Comparison of ENCODE assay signal across 1 cellular context in the genomic region with DNA sequence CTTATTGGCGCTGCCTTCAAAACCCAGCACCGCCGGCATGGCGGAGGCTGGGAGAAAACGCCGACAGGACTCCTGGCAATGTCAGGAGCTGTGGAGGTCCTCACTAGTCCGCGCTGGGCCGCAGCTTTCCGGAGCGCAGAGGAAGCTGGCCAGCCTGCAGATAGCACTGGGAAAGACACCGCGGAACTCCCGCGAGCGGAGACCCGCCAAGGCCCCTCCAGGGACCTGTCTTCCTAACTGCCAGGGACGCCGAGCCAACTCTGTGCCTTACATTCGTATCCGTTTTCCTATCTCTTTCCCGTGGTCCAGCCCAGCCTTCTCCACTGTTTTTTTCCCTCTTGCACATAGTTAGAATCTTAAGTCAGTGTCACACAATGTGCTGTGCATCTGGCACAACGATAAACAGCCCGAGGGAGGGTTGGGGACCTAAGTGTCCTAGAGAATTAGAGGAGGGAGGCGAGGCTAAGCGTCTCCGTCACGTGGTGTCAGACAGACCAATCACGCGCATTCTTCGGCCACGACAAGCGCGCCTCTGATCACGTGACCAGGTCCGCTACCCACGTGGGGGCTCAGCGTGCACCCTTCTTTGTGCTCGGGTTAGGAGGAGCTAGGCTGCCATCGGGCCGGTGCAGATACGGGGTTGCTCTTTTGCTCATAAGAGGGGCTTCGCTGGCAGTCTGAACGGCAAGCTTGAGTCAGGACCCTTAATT.
TF ChIP-seq lines count a peak whose summit lies in the region.

A gene (plus strand): TSS at position 582 of the 710 bp plus-strand sequence. CDS start 420 bp downstream, outside the sequence.
A gene (minus strand): TSS at position 168 of the 710 bp plus-strand sequence. CDS start 129 bp downstream, at position 39.

TF ChIP-seq in K562, 482 proteins besides CTCF, POLR2A, EP300 and RAD21 (continued from another document and continues in another):
- peak; percentile 46 for TF ChIP-seq TAL1 (IDR thresholded peaks at IDR 0.05)
- TF ChIP-seq, protein P1, sequence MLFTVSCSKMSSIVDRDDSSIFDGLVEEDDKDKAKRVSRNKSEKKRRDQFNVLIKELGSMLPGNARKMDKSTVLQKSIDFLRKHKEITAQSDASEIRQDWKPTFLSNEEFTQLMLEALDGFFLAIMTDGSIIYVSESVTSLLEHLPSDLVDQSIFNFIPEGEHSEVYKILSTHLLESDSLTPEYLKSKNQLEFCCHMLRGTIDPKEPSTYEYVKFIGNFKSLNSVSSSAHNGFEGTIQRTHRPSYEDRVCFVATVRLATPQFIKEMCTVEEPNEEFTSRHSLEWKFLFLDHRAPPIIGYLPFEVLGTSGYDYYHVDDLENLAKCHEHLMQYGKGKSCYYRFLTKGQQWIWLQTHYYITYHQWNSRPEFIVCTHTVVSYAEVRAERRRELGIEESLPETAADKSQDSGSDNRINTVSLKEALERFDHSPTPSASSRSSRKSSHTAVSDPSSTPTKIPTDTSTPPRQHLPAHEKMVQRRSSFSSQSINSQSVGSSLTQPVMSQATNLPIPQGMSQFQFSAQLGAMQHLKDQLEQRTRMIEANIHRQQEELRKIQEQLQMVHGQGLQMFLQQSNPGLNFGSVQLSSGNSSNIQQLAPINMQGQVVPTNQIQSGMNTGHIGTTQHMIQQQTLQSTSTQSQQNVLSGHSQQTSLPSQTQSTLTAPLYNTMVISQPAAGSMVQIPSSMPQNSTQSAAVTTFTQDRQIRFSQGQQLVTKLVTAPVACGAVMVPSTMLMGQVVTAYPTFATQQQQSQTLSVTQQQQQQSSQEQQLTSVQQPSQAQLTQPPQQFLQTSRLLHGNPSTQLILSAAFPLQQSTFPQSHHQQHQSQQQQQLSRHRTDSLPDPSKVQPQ (CRISPR knock-in tag; IDR thresholded peaks at IDR 0.05; ENCODE audit: borderline replicate concordance): peak; percentile 81; the same call in 1 of the 2 replicates
- TF ChIP-seq, protein P2, sequence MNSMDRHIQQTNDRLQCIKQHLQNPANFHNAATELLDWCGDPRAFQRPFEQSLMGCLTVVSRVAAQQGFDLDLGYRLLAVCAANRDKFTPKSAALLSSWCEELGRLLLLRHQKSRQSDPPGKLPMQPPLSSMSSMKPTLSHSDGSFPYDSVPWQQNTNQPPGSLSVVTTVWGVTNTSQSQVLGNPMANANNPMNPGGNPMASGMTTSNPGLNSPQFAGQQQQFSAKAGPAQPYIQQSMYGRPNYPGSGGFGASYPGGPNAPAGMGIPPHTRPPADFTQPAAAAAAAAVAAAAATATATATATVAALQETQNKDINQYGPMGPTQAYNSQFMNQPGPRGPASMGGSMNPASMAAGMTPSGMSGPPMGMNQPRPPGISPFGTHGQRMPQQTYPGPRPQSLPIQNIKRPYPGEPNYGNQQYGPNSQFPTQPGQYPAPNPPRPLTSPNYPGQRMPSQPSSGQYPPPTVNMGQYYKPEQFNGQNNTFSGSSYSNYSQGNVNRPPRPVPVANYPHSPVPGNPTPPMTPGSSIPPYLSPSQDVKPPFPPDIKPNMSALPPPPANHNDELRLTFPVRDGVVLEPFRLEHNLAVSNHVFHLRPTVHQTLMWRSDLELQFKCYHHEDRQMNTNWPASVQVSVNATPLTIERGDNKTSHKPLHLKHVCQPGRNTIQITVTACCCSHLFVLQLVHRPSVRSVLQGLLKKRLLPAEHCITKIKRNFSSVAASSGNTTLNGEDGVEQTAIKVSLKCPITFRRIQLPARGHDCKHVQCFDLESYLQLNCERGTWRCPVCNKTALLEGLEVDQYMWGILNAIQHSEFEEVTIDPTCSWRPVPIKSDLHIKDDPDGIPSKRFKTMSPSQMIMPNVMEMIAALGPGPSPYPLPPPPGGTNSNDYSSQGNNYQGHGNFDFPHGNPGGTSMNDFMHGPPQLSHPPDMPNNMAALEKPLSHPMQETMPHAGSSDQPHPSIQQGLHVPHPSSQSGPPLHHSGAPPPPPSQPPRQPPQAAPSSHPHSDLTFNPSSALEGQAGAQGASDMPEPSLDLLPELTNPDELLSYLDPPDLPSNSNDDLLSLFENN (IDR thresholded peaks at IDR 0.05; ENCODE audit: low read depth in 2 of 2, low read length in 2 of 2): no peak
- no peak for TF ChIP-seq EZH2 (IDR thresholded peaks at IDR 0.05; ENCODE audit: borderline replicate concordance, low read depth, low read length)
- TF ChIP-seq, protein P3, sequence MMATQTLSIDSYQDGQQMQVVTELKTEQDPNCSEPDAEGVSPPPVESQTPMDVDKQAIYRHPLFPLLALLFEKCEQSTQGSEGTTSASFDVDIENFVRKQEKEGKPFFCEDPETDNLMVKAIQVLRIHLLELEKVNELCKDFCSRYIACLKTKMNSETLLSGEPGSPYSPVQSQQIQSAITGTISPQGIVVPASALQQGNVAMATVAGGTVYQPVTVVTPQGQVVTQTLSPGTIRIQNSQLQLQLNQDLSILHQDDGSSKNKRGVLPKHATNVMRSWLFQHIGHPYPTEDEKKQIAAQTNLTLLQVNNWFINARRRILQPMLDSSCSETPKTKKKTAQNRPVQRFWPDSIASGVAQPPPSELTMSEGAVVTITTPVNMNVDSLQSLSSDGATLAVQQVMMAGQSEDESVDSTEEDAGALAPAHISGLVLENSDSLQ (IDR thresholded peaks at IDR 0.05): peak; percentile 36; the same call in 1 of the 2 replicates
- no peak; the same call in 1 of the 2 replicates for TF ChIP-seq LCOR (CRISPR knock-in tag; IDR thresholded peaks at IDR 0.05)
- TF ChIP-seq ZNF197 (CRISPR knock-in tag; IDR thresholded peaks at IDR 0.05; ENCODE audit: low read depth): no peak
- TF ChIP-seq PHB2 (IDR thresholded peaks at IDR 0.05; ENCODE audit: low read depth): no peak
- TF ChIP-seq, protein P4, sequence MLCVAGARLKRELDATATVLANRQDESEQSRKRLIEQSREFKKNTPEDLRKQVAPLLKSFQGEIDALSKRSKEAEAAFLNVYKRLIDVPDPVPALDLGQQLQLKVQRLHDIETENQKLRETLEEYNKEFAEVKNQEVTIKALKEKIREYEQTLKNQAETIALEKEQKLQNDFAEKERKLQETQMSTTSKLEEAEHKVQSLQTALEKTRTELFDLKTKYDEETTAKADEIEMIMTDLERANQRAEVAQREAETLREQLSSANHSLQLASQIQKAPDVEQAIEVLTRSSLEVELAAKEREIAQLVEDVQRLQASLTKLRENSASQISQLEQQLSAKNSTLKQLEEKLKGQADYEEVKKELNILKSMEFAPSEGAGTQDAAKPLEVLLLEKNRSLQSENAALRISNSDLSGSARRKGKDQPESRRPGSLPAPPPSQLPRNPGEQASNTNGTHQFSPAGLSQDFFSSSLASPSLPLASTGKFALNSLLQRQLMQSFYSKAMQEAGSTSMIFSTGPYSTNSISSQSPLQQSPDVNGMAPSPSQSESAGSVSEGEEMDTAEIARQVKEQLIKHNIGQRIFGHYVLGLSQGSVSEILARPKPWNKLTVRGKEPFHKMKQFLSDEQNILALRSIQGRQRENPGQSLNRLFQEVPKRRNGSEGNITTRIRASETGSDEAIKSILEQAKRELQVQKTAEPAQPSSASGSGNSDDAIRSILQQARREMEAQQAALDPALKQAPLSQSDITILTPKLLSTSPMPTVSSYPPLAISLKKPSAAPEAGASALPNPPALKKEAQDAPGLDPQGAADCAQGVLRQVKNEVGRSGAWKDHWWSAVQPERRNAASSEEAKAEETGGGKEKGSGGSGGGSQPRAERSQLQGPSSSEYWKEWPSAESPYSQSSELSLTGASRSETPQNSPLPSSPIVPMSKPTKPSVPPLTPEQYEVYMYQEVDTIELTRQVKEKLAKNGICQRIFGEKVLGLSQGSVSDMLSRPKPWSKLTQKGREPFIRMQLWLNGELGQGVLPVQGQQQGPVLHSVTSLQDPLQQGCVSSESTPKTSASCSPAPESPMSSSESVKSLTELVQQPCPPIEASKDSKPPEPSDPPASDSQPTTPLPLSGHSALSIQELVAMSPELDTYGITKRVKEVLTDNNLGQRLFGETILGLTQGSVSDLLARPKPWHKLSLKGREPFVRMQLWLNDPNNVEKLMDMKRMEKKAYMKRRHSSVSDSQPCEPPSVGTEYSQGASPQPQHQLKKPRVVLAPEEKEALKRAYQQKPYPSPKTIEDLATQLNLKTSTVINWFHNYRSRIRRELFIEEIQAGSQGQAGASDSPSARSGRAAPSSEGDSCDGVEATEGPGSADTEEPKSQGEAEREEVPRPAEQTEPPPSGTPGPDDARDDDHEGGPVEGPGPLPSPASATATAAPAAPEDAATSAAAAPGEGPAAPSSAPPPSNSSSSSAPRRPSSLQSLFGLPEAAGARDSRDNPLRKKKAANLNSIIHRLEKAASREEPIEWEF (CRISPR knock-in tag; IDR thresholded peaks at IDR 0.05): no peak
- peak; percentile 50; the same call in 1 of the 2 replicates for TF ChIP-seq RNF2 (IDR thresholded peaks at IDR 0.05)
- TF ChIP-seq, protein P5, sequence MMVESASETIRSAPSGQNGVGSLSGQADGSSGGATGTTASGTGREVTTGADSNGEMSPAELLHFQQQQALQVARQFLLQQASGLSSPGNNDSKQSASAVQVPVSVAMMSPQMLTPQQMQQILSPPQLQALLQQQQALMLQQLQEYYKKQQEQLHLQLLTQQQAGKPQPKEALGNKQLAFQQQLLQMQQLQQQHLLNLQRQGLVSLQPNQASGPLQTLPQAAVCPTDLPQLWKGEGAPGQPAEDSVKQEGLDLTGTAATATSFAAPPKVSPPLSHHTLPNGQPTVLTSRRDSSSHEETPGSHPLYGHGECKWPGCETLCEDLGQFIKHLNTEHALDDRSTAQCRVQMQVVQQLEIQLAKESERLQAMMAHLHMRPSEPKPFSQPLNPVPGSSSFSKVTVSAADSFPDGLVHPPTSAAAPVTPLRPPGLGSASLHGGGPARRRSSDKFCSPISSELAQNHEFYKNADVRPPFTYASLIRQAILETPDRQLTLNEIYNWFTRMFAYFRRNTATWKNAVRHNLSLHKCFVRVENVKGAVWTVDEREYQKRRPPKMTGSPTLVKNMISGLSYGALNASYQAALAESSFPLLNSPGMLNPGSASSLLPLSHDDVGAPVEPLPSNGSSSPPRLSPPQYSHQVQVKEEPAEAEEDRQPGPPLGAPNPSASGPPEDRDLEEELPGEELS (CRISPR knock-in tag; IDR thresholded peaks at IDR 0.05; ENCODE audit: borderline replicate concordance): no peak
- TF ChIP-seq, protein P6, sequence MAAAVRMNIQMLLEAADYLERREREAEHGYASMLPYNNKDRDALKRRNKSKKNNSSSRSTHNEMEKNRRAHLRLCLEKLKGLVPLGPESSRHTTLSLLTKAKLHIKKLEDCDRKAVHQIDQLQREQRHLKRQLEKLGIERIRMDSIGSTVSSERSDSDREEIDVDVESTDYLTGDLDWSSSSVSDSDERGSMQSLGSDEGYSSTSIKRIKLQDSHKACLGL (CRISPR knock-in tag; IDR thresholded peaks at IDR 0.05; ENCODE audit: borderline replicate concordance, poor library complexity, severe bottlenecking): peak; percentile 92
- TF ChIP-seq, protein P7, sequence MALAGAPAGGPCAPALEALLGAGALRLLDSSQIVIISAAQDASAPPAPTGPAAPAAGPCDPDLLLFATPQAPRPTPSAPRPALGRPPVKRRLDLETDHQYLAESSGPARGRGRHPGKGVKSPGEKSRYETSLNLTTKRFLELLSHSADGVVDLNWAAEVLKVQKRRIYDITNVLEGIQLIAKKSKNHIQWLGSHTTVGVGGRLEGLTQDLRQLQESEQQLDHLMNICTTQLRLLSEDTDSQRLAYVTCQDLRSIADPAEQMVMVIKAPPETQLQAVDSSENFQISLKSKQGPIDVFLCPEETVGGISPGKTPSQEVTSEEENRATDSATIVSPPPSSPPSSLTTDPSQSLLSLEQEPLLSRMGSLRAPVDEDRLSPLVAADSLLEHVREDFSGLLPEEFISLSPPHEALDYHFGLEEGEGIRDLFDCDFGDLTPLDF (CRISPR knock-in tag; IDR thresholded peaks at IDR 0.05): no peak
- TF ChIP-seq, protein P8, sequence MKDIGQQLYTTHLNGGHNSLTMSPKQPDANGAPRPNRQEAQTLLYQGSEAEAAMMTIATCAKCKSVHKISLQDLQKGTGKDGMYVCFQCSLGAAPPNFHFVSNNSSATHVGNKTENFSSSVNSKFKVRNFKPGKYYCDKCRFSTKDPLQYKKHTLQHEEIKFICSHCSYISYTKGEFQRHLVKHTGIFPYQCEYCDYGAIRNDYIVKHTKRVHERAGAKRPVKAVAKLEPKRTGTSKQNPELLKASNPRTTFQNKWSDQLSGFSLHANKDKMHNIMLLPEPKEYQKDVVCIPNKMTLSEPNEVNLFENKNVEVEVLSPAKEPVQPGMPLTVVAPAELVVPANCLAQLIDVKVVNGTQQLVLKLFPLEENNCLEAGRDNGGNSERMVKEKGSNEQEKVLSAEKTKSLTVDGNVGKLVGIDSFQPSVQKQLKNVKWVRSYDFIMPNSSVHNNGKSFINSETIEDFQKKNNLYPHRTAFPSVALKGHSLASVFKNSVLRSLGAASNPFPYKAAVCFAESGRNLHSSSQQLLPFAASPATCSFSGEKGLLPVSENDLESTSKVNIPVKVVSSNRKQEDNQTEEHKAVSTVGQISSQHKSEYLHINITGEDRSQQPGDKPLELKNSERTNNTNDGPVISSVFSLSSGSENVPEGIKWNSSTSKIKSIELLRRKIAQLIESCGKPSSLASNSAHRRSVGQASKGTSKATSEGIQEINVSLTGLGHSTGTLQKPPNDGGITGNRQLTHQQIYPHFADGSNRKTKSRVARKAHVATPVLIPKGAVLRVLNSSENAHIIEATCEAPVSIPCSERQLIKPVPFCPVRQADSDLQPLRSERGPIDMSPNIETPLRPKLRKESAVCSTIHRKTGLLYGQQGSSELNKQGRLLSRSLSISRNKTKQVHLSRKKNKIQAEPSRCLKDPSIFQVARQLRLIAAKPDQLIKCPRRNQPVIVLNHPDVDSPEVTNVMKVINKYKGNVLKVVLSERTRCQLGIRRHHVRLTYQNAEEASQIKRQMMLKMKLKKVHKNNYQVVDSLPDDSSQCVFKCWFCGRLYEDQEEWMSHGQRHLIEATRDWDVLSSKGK (CRISPR knock-in tag; IDR thresholded peaks at IDR 0.05): no peak
- no peak for TF ChIP-seq CHCHD3 (CRISPR knock-in tag; IDR thresholded peaks at IDR 0.05)
- TF ChIP-seq, protein P9, sequence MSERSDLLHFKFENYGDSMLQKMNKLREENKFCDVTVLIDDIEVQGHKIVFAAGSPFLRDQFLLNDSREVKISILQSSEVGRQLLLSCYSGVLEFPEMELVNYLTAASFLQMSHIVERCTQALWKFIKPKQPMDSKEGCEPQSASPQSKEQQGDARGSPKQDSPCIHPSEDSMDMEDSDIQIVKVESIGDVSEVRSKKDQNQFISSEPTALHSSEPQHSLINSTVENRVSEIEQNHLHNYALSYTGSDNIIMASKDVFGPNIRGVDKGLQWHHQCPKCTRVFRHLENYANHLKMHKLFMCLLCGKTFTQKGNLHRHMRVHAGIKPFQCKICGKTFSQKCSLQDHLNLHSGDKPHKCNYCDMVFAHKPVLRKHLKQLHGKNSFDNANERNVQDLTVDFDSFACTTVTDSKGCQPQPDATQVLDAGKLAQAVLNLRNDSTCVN (CRISPR knock-in tag; IDR thresholded peaks at IDR 0.05): no peak
- TF ChIP-seq FOXJ2 (tag; IDR thresholded peaks at IDR 0.05): peak; percentile 41; the same call in 1 of the 2 replicates
- TF ChIP-seq ETS2 (tag; IDR thresholded peaks at IDR 0.05; ENCODE audit: borderline replicate concordance, poor library complexity, severe bottlenecking): no peak
- no peak for TF ChIP-seq CBFB (CRISPR knock-in tag; IDR thresholded peaks at IDR 0.05)
- TF ChIP-seq, protein P10, sequence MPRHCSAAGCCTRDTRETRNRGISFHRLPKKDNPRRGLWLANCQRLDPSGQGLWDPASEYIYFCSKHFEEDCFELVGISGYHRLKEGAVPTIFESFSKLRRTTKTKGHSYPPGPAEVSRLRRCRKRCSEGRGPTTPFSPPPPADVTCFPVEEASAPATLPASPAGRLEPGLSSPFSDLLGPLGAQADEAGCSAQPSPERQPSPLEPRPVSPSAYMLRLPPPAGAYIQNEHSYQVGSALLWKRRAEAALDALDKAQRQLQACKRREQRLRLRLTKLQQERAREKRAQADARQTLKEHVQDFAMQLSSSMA (CRISPR knock-in tag; IDR thresholded peaks at IDR 0.05): no peak
- TF ChIP-seq, protein P11, sequence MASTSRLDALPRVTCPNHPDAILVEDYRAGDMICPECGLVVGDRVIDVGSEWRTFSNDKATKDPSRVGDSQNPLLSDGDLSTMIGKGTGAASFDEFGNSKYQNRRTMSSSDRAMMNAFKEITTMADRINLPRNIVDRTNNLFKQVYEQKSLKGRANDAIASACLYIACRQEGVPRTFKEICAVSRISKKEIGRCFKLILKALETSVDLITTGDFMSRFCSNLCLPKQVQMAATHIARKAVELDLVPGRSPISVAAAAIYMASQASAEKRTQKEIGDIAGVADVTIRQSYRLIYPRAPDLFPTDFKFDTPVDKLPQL (IDR thresholded peaks at IDR 0.05; ENCODE audit: extremely low read depth, insufficient read length): peak; percentile 21
- no peak for TF ChIP-seq BRCA1 (IDR thresholded peaks at IDR 0.05)
- no peak for TF ChIP-seq BRCA1 (CRISPR knock-in tag; IDR thresholded peaks at IDR 0.05)
- peak in 1 of 2 experiments; percentile 96; a peak in 2 of 4 replicates for TF ChIP-seq HDAC1 (IDR thresholded peaks at IDR 0.05)
